Comparison of ENCODE assay signal across 23 cellular contexts in the genomic region with DNA sequence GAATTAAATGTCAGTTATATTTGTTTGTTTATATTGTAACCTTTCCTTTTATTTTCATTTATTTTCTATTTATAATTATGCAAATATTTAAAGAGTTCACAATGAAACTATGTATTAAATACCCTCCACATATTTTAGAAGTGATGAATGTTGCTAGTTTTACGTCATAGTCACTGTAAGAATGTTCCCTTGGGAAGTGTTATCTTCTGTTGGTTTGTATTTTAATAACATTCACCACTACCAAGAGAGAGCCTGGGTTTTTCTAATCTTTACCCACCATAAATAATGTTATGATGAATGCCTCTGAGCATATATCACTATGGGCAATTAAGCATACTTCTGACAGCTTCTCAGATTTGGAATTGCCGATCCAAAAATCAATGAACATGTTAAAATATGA.
DNase-seq lines count a peak whose midpoint lies in the region; ATAC-seq and TF ChIP-seq lines count a peak whose summit lies in the region.
"Had no signal": no experiment of that assay in that cellular context is flagged by ENCODE, and none has a peak within 500 bp of the region (broad histone marks: within the 10 kb centered on the region; RNA-seq: fewer than 3 reads in every experiment).

No MANE protein-coding gene starts in this region.

- peaks cover 7% of the 10 kb centered on the region for H3K27me3 ChIP-seq in adipocyte (replicated peaks; ENCODE audit: control insufficient read depth, insufficient read depth, low read length)

- no peak overlapping the region for H3K9ac ChIP-seq in adipocyte (ENCODE audit: low read length)
- H3K9ac ChIP-seq: neural progenitor cell had no signal

- DNase-seq in left ventricle myocardium superior (no peak), cardiac septum (ENCODE audit: low spot score) (no peak), adipocyte (ENCODE audit: low read depth) (peak; percentile 81), fibroblast of pulmonary artery (ENCODE audit: low read depth) (peak; percentile 94), mesenteric fat pad (ENCODE audit: low spot score) (no peak)
- no peak for DNase-seq in activated CD4-positive, alpha-beta T cell treated with anti-CD3 and anti-CD28 coated beads, Interleukin-2, amount 50 U/mL, for 4 hours
- no peak for DNase-seq in activated CD8-positive, alpha-beta memory T cell treated with anti-CD3 and anti-CD28 coated beads, Interleukin-2, amount 50 U/mL, for 48 hours
- DNase-seq in stimulated activated CD8-positive, alpha-beta memory T cell treated with anti-CD3 and anti-CD28 coated beads, Interleukin-4, amount 100 ng/mL, for 48 hours: no peak
- DNase-seq: ACHN; activated CD8-positive, alpha-beta T cell treated with anti-CD3 and anti-CD28 coated beads for 36 hours; activated T-cell treated with anti-CD3 and anti-CD28 coated beads, Interleukin-2, amount 50 U/mL, for 48 hours; CD8-positive, alpha-beta memory T cell; central memory CD4-positive, alpha-beta T cell; effector memory CD8-positive, alpha-beta T cell; KBM-7; left colon; NCI-H1048; NCI-H2029 treated with DMSO at 0.1 percent for 48 hours; NCI-H510A; stimulated activated naive B cell treated with anti-CD40 and anti-IgM and Interleukin-4, amounts not matched to agents 10 μg/mL and 1 μg/mL and 100 μg/mL, for 72 hours; transverse colon had no signal

- H3K4me1 ChIP-seq in adipocyte (ENCODE audit: control insufficient read depth, insufficient read depth, low read length): peaks cover 5% of the 10 kb centered on the region
- H3K4me1 ChIP-seq: transverse colon had no signal

- H3K9me3 ChIP-seq in adipocyte (ENCODE audit: control insufficient read depth, low read length): no peaks in the 10 kb centered on the region
- H3K9me3 ChIP-seq: transverse colon had no signal

- intact Hi-C loops in left ventricle myocardium superior (cut with micrococcal nuclease) (no loop called here), cardiac septum (cut with DNase I) (no loop called here)

- no peak for TF ChIP-seq CTCF in fibroblast of pulmonary artery (IDR thresholded peaks at IDR 0.05; ENCODE audit: low read length, missing control alignments)

- H3K4me3 ChIP-seq in adipocyte (ENCODE audit: low read length) (no peak overlapping the region), fibroblast of pulmonary artery (replicated peaks; ENCODE audit: low read depth, low read length) (no peak overlapping the region)
- H3K4me3 ChIP-seq: neural progenitor cell, transverse colon had no signal

- H3K36me3 ChIP-seq in adipocyte (ENCODE audit: control insufficient read depth, insufficient read depth, low read length, severe bottlenecking): no peaks in the 10 kb centered on the region
- H3K36me3 ChIP-seq: neural progenitor cell, transverse colon had no signal

- peak; percentile 60 for ATAC-seq in left ventricle myocardium superior
- ATAC-seq: activated CD8-positive, alpha-beta T cell treated with anti-CD3 and anti-CD28 coated beads for 36 hours; effector memory CD8-positive, alpha-beta T cell; HCT116; left colon; stimulated activated naive B cell treated with anti-CD40 and anti-IgM and Interleukin-4, amounts not matched to agents 10 μg/mL and 1 μg/mL and 100 μg/mL, for 72 hours had no signal

Comparison
In these comparisons a context has a peak if more than half of its experiments do, and no peak if none do; other contexts are left out.
1. DNase-seq: peak in adipocyte (single experiment) and fibroblast of pulmonary artery (single experiment); none in left ventricle myocardium superior (single experiment), cardiac septum (single experiment), activated CD4-positive, alpha-beta T cell treated with anti-CD3 and anti-CD28 coated beads, Interleukin-2, amount 50 U/mL, for 4 hours (0 of 2), mesenteric fat pad (single experiment), activated CD8-positive, alpha-beta memory T cell treated with anti-CD3 and anti-CD28 coated beads, Interleukin-2, amount 50 U/mL, for 48 hours (single experiment) and stimulated activated CD8-positive, alpha-beta memory T cell treated with anti-CD3 and anti-CD28 coated beads, Interleukin-4, amount 100 ng/mL, for 48 hours (single experiment).